In genomic region chr9:96725576-96725975, GRCh38 we compare ENCODE assay signal across 23 cellular contexts.
"Had no signal": no experiment of that assay in that cellular context is flagged by ENCODE, and none has a peak within 500 bp of the region (broad histone marks: within the 10 kb centered on the region; RNA-seq: fewer than 3 reads in every experiment).

No MANE protein-coding gene starts in this region.

- H3K27ac ChIP-seq: left ventricle myocardium inferior, ovary, skin epidermis, testis, thyroid gland, transverse colon, upper lobe of left lung, vagina had no signal

- H3K9me3 ChIP-seq: mucosa of descending colon, ovary, testis, thyroid gland, transverse colon, upper lobe of left lung, vagina had no signal

- H3K27me3 ChIP-seq: ovary, testis, thyroid gland, transverse colon, upper lobe of left lung, vagina had no signal

- H3K4me3 ChIP-seq: left ventricle myocardium inferior, lung, mucosa of descending colon, ovary, skin epidermis, testis, thyroid gland, transverse colon, upper lobe of left lung, vagina had no signal

- DNase-seq: hypothalamus; immature natural killer cell; islet precursor cell; left ventricle myocardium inferior; midbrain; mucosa of descending colon; naive thymus-derived CD4-positive, alpha-beta T cell; ovary; retina; right cardiac atrium; stimulated activated CD4-positive, alpha-beta T cell treated with anti-CD3 and anti-CD28 coated beads, Interleukin-4, amount 100 ng/mL, for 24 hours; stimulated activated naive CD4-positive, alpha-beta T cell; substantia nigra; testis; thyroid gland; transverse colon had no signal

- ATAC-seq: mucosa of descending colon; naive thymus-derived CD4-positive, alpha-beta T cell; natural killer cell treated with Interleukin-12 subunit alpha and Interleukin-12 subunit beta and Interleukin-15 and Interleukin-18, amount 100 ng/mL, for 72 hours; right cardiac atrium; sciatic nerve; stimulated activated effector memory CD8-positive, alpha-beta T cell treated with anti-CD3 and anti-CD28 coated beads, Interleukin-12 subunit alpha, Interleukin-12 subunit beta, amount 100 ng/mL, for 72 hours had no signal

- H3K36me3 ChIP-seq: ovary, thyroid gland, transverse colon, vagina had no signal

- H3K4me1 ChIP-seq: testis, thyroid gland, transverse colon, vagina had no signal
